ENCODE assay signal across 13 cellular contexts in the genomic region with DNA sequence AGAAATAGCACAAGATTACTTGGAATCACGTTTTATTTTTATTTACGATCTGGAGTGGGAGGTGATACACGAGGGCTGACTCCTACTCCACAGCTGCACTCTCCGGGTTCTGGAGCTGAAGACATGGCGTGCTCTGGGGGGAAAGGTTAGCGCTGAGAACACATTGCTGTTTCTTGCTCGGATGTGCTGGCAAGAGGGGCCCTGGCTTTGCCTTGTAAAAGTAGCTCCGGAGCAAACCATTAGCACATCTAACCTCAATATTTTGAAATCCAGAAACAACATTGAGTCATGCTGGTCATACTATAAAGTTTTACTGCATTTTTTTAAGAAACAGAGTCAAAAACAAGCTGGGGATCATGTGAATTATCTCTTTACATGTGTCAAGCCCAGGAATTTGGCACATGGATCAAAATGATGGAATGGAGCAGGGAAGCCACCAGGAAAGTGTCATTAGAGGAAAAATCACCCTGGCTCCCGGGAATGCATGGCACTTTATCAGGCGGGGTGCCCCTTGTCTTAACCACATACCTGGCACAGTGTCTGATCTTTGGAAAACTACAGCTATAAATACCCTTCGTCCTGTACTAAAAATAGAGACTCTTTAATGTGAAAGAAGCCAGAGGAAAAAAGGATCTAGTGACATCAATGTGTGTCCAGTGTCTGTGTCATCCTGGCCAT. TPM values are rescaled to one million over a fixed set of nuclear protein-coding genes. Genes with fewer than 3 reads are reported as not detected.
DNase-seq lines count a peak whose midpoint lies in the region; ATAC-seq, FAIRE-seq and TF ChIP-seq lines count a peak whose summit lies in the region.
"Had no signal": no experiment of that assay in that cellular context is flagged by ENCODE, and none has a peak within 500 bp of the region (broad histone marks: within the 10 kb centered on the region; RNA-seq: fewer than 3 reads in every experiment).

No MANE protein-coding gene starts in this region.

- DNase-seq in HTR-8/SVneo (ENCODE audit: insufficient read length, low spot score) (peak; percentile 59), ascending aorta (ENCODE audit: low spot score in 2 of 2) (peak in 1 of 2 donors; percentile 83), kidney (peak; percentile 93), thyroid gland (peak; percentile 10 to 20), NCI-H1417 treated with DMSO at 0.1 percent for 48 hours (lab: John Stamatoyannopoulos, UW) (no peak), glutamatergic neuron (no peak)
- DNase-seq: activated CD8-positive, alpha-beta T cell treated with anti-CD3 and anti-CD28 coated beads, Interleukin-2, amount 10 ng/mL, durations not matched to agents 7 days and 5 days; erythroblast had no signal

- H3K27ac ChIP-seq in ascending aorta (peak overlapping the region; percentile 13 to 41), kidney (ENCODE audit: low read depth in 2 of 2, low read length in 2 of 2) (peak overlapping the region in 1 of 2 donors; percentile 6), thyroid gland (no peak overlapping the region)
- H3K27ac ChIP-seq: skin epidermis had no signal

- H3K4me1 ChIP-seq in ascending aorta (peaks cover 0 to 10% of the 10 kb centered on the region in 2 donors), kidney (ENCODE audit: control insufficient read depth in 1 of 2, insufficient read depth in 1 of 2, low read depth in 1 of 2, low read length in 2 of 2) (no peaks in the 10 kb centered on the region), thyroid gland (no peaks in the 10 kb centered on the region)

- no peak overlapping the region for H3K9ac ChIP-seq in kidney (ENCODE audit: low read length in 2 of 2)

- intact Hi-C loops in ascending aorta (cut with DNase I): loop anchor here (5.0 to 10.0 kb wide), 2 partner anchors 112 to 595 kb away; no protein-coding TSS in a partner anchor
- intact Hi-C loops in kidney (cut with DNase I): no loop called here
- intact Hi-C loops in thyroid gland (cut with DNase I): no loop called here

- H3K9me3 ChIP-seq in ascending aorta: peaks cover 0 to 3% of the 10 kb centered on the region in 2 donors
- no peaks in the 10 kb centered on the region for H3K9me3 ChIP-seq in kidney (ENCODE audit: control insufficient read depth in 1 of 2, low read length in 2 of 2)
- no peaks in the 10 kb centered on the region for H3K9me3 ChIP-seq in thyroid gland

- no peak overlapping the region for H3K27ac Mint-ChIP-seq in glutamatergic neuron (ENCODE audit: unreplicated experiment)
- H3K27ac Mint-ChIP-seq: activated CD8-positive, alpha-beta T cell treated with anti-CD3 and anti-CD28 coated beads, Interleukin-2, amount 10 ng/mL, durations not matched to agents 7 days and 5 days had no signal

- H3K4me3 ChIP-seq in ascending aorta: peak overlapping the region in 1 of 2 donors; percentile 17
- no peak overlapping the region for H3K4me3 ChIP-seq in kidney (ENCODE audit: low read length in 2 of 2)
- H3K4me3 ChIP-seq in thyroid gland (replicated peaks in 1 of 3): no peak overlapping the region
- H3K4me3 ChIP-seq: skin epidermis had no signal

- no peak for FAIRE-seq in HTR-8/SVneo (lab: Jason Lieb, UNC)
- FAIRE-seq in kidney (lab: Jason Lieb, UNC): no peak

- H3K27me3 ChIP-seq in ascending aorta (no peaks in the 10 kb centered on the region), thyroid gland (no peaks in the 10 kb centered on the region)

- H3K9me3 Mint-ChIP-seq in glutamatergic neuron (ENCODE audit: unreplicated experiment): peaks cover 16% of the 10 kb centered on the region

- ATAC-seq in GM21526 (IDR thresholded peaks at IDR 0.05; ENCODE audit: low FRiP score, unreplicated experiment) (no peak), HG02840 (IDR thresholded peaks at IDR 0.05; ENCODE audit: low FRiP score, unreplicated experiment) (no peak)
- ATAC-seq: activated CD8-positive, alpha-beta T cell treated with anti-CD3 and anti-CD28 coated beads, Interleukin-2, amount 10 ng/mL, durations not matched to agents 7 days and 5 days had no signal

- peaks cover 21% of the 10 kb centered on the region for H3K4me1 Mint-ChIP-seq in glutamatergic neuron (ENCODE audit: low read depth, unreplicated experiment)

- TF ChIP-seq CTCF in ascending aorta (IDR thresholded peaks at IDR 0.05) (no peak), kidney (IDR thresholded peaks at IDR 0.05; ENCODE audit: borderline replicate concordance, extremely low read depth, insufficient read depth) (no peak), thyroid gland (IDR thresholded peaks at IDR 0.05) (no peak), glutamatergic neuron (IDR thresholded peaks at IDR 0.05; ENCODE audit: partially characterized antibody, unreplicated experiment) (no peak)

- no peaks in the 10 kb centered on the region for H3K36me3 Mint-ChIP-seq in glutamatergic neuron (ENCODE audit: unreplicated experiment)

- H3K4me3 Mint-ChIP-seq in glutamatergic neuron (ENCODE audit: unreplicated experiment): no peak overlapping the region
- H3K4me3 Mint-ChIP-seq: activated CD8-positive, alpha-beta T cell treated with anti-CD3 and anti-CD28 coated beads, Interleukin-2, amount 10 ng/mL, durations not matched to agents 7 days and 5 days had no signal

- H3K36me3 ChIP-seq in ascending aorta: no peaks in the 10 kb centered on the region
- no peaks in the 10 kb centered on the region for H3K36me3 ChIP-seq in kidney (ENCODE audit: control insufficient read depth in 1 of 2, insufficient read depth in 2 of 2, low read length in 2 of 2)
- no peaks in the 10 kb centered on the region for H3K36me3 ChIP-seq in thyroid gland

- WGBS in thyroid gland, 2 donors: 57 to 66% methylated on average over 11 of the region's 11 CpGs

- H3K27me3 Mint-ChIP-seq in glutamatergic neuron (ENCODE audit: unreplicated experiment): peaks cover 11% of the 10 kb centered on the region

- TF ChIP-seq POLR2A in thyroid gland (IDR thresholded peaks at IDR 0.05): no peak

RNA-seq across cellular contexts. Expression of a gene that starts 31.6 kb away (rescaled TPM):
- total RNA-seq in ascending aorta: not detected
- not detected for total RNA-seq in kidney
- not detected for polyA plus RNA-seq in kidney (ENCODE audit: insufficient read depth, low read depth, low replicate concordance)
- under 1 TPM in 1 of 4 donors, not detected in 3; 0.81 TPM for total RNA-seq in thyroid gland
- total RNA-seq in glutamatergic neuron (ENCODE audit: unreplicated experiment): not detected
- total RNA-seq: activated CD8-positive, alpha-beta T cell treated with anti-CD3 and anti-CD28 coated beads, Interleukin-2, amount 10 ng/mL, durations not matched to agents 7 days and 5 days; NCI-H460; urinary bladder had no signal
- polyA plus RNA-seq: urinary bladder had no signal

Comparison
In these comparisons a context has a peak if more than half of its experiments do, and no peak if none do; other contexts are left out.
1. DNase-seq: peak in HTR-8/SVneo (single experiment), kidney (single experiment) and thyroid gland (2 of 2); none in NCI-H1417 treated with DMSO at 0.1 percent for 48 hours (single experiment) and glutamatergic neuron (single experiment).
2. H3K27ac ChIP-seq: peak in ascending aorta (2 of 2); none in thyroid gland (0 of 3).